Comparison of ENCODE assay signal across 8 cellular contexts in genomic region chr22:41688365-41689211, GRCh38. TPM values are rescaled to one million over a fixed set of nuclear protein-coding genes. Genes with fewer than 3 reads are reported as not detected.
DNase-seq lines count a peak whose midpoint lies in the region; ATAC-seq and TF ChIP-seq lines count a peak whose summit lies in the region.

SNU13 (minus strand) TSS chr22:41688867; CDS start chr22:41688796, 71 bp downstream.

- peaks cover 6 to 11% of the 10 kb centered on the region in 2 donors for H3K4me1 ChIP-seq in mucosa of rectum (ENCODE audit: control insufficient read depth in 2 of 2, insufficient read depth in 2 of 2, low read length in 2 of 2)

- H3K9ac ChIP-seq in mucosa of rectum (ENCODE audit: low read depth in 1 of 2, low read length in 2 of 2) = peak within 1 kb of the TSS; percentile 91 to 97

- H3K9me3 ChIP-seq in mucosa of rectum (ENCODE audit: control insufficient read depth in 2 of 2, low read length in 2 of 2) = no peaks in the 10 kb centered on the region

- H3K36me3 ChIP-seq in mucosa of rectum (ENCODE audit: control insufficient read depth in 2 of 2, insufficient read depth in 2 of 2, low read length in 2 of 2) = peaks cover 2 to 4% of the 10 kb centered on the region in 2 donors

- peak within 1 kb of the TSS; percentile 74 for H3K4me3 ChIP-seq in Jurkat, Clone E6-1 (ENCODE audit: low read length)
- peak within 1 kb of the TSS; percentile 75 for H3K4me3 ChIP-seq in epithelial cell of proximal tubule (ENCODE audit: low read depth, low read length)
- peak within 1 kb of the TSS; percentile 88 to 89 for H3K4me3 ChIP-seq in mucosa of rectum (ENCODE audit: low read length in 2 of 2)

- DNase-seq in DMS53 (lab: John Stamatoyannopoulos, UW) (peak; percentile 94), epithelial cell of proximal tubule (ENCODE audit: low read depth) (no peak)
- peak; percentile 89 for DNase-seq in Jurkat, Clone E6-1 (ENCODE audit: low read depth, low spot score)
- DNase-seq in activated T-cell treated with anti-CD3 and anti-CD28 coated beads, Interleukin-2, amount 50 U/mL, for 1 hour = peak; percentile 91
- DNase-seq in stimulated activated CD8-positive, alpha-beta memory T cell treated with anti-CD3 and anti-CD28 coated beads, Interleukin-4, amount 100 ng/mL, for 4 hours (ENCODE audit: low read depth in 2 of 2, low spot score in 1 of 2) = peak; percentile 83 to 84

- no peaks in the 10 kb centered on the region for H3K27me3 ChIP-seq in mucosa of rectum (ENCODE audit: control insufficient read depth in 2 of 2, insufficient read depth in 2 of 2, low read length in 2 of 2)

- peak within 1 kb of the TSS; percentile 92 to 93 for H3K27ac ChIP-seq in mucosa of rectum (ENCODE audit: low read depth in 2 of 2, low read length in 2 of 2)

- TF ChIP-seq CTCF in epithelial cell of proximal tubule (conservative IDR thresholded peaks at IDR 0.05; ENCODE audit: low read depth, low read length) = no peak

- peak; percentile 80 for ATAC-seq in GM21576 (IDR thresholded peaks at IDR 0.05; ENCODE audit: unreplicated experiment)

TF ChIP-seq in PFSK-1, 5 proteins besides CTCF, POLR2A, EP300 and RAD21:
- TF ChIP-seq TAF1 (IDR thresholded peaks at IDR 0.05; ENCODE audit: borderline replicate concordance, insufficient read depth, low read length) (peak; percentile 89), REST (IDR thresholded peaks at IDR 0.05; ENCODE audit: insufficient read depth in 1 of 2, low read depth in 2 of 2, low read length in 2 of 2) (peak in 1 of 2 experiments; percentile 59; a peak in 1 of 4 replicates), SIN3A (IDR thresholded peaks at IDR 0.05; ENCODE audit: borderline replicate concordance, insufficient read depth, low read length) (peak; percentile 79; the same call in 1 of the 2 replicates), FOXP2 (optimal IDR thresholded peaks at IDR 0.05; ENCODE audit: borderline replicate concordance, extremely low read depth, extremely low read length, insufficient read depth) (peak; percentile 89), POLR2AphosphoS5 (IDR thresholded peaks at IDR 0.05; ENCODE audit: low read depth, low read length) (peak; percentile 83)

RNA-seq across cellular contexts. Expression of gene SNU13, which starts in this region (rescaled TPM):
- polyA plus RNA-seq in Jurkat, Clone E6-1 (2012; ENCODE audit: insufficient read depth, insufficient read length) = 344 TPM
- 234 TPM for polyA plus RNA-seq in PFSK-1 (2012; ENCODE audit: insufficient read length, low read depth)
- 183 and 246 TPM in 2 replicates for total RNA-seq in epithelial cell of proximal tubule
